ENCODE assay signal across 1 cellular context in the genomic region with DNA sequence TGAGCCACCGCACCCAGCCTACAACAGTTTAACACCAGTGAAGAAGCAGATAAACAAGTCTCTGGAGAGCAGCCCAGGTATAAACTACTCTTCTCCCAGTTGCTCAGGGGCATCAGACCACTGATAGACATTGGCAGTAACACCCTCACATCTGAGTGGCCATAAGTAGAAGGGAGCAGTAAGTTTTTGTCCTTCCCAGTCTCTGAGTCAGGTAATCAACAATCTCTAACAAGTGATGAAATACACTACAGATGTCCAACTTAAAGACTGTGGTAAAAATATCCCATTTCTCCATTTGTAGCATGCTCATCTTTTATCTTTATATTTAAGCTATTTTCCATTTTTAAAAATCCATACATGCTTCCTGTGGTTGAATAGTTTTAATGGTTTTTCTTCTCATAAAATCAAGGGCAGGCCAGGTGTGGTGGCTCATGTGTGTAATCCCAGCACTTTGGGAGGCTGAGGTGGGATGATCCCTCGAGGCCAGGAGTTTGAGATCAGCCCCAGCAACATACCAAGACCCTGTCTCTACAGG.
TF ChIP-seq lines count a peak whose summit lies in the region.

No MANE protein-coding gene starts in this region.

TF ChIP-seq in GM12878, 131 proteins besides CTCF, POLR2A, EP300 and RAD21:
- TF ChIP-seq ETV6 (conservative IDR thresholded peaks at IDR 0.05 in 1 of 2, IDR thresholded peaks at IDR 0.05 in 1 of 2; ENCODE audit: borderline replicate concordance in 1 of 2, low read depth in 1 of 2) = no peak
- TF ChIP-seq, protein P1, sequence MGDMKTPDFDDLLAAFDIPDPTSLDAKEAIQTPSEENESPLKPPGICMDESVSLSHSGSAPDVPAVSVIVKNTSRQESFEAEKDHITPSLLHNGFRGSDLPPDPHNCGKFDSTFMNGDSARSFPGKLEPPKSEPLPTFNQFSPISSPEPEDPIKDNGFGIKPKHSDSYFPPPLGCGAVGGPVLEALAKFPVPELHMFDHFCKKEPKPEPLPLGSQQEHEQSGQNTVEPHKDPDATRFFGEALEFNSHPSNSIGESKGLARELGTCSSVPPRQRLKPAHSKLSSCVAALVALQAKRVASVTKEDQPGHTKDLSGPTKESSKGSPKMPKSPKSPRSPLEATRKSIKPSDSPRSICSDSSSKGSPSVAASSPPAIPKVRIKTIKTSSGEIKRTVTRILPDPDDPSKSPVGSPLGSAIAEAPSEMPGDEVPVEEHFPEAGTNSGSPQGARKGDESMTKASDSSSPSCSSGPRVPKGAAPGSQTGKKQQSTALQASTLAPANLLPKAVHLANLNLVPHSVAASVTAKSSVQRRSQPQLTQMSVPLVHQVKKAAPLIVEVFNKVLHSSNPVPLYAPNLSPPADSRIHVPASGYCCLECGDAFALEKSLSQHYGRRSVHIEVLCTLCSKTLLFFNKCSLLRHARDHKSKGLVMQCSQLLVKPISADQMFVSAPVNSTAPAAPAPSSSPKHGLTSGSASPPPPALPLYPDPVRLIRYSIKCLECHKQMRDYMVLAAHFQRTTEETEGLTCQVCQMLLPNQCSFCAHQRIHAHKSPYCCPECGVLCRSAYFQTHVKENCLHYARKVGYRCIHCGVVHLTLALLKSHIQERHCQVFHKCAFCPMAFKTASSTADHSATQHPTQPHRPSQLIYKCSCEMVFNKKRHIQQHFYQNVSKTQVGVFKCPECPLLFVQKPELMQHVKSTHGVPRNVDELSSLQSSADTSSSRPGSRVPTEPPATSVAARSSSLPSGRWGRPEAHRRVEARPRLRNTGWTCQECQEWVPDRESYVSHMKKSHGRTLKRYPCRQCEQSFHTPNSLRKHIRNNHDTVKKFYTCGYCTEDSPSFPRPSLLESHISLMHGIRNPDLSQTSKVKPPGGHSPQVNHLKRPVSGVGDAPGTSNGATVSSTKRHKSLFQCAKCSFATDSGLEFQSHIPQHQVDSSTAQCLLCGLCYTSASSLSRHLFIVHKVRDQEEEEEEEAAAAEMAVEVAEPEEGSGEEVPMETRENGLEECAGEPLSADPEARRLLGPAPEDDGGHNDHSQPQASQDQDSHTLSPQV (IDR thresholded peaks at IDR 0.05) = no peak
- TF ChIP-seq CBFB (IDR thresholded peaks at IDR 0.05; ENCODE audit: low read depth) = no peak
- TF ChIP-seq ZSCAN29 (IDR thresholded peaks at IDR 0.05) = no peak
- TF ChIP-seq, protein P2, sequence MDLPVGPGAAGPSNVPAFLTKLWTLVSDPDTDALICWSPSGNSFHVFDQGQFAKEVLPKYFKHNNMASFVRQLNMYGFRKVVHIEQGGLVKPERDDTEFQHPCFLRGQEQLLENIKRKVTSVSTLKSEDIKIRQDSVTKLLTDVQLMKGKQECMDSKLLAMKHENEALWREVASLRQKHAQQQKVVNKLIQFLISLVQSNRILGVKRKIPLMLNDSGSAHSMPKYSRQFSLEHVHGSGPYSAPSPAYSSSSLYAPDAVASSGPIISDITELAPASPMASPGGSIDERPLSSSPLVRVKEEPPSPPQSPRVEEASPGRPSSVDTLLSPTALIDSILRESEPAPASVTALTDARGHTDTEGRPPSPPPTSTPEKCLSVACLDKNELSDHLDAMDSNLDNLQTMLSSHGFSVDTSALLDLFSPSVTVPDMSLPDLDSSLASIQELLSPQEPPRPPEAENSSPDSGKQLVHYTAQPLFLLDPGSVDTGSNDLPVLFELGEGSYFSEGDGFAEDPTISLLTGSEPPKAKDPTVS (IDR thresholded peaks at IDR 0.05; ENCODE audit: low read depth, low read length) = no peak
- no peak for TF ChIP-seq TCF7 (IDR thresholded peaks at IDR 0.05; ENCODE audit: borderline replicate concordance)
- TF ChIP-seq ZBED1 (IDR thresholded peaks at IDR 0.05; ENCODE audit: borderline replicate concordance) = no peak
- TF ChIP-seq ZNF274 (IDR thresholded peaks at IDR 0.05; ENCODE audit: insufficient read depth, insufficient read length) = no peak
- TF ChIP-seq, protein P3, sequence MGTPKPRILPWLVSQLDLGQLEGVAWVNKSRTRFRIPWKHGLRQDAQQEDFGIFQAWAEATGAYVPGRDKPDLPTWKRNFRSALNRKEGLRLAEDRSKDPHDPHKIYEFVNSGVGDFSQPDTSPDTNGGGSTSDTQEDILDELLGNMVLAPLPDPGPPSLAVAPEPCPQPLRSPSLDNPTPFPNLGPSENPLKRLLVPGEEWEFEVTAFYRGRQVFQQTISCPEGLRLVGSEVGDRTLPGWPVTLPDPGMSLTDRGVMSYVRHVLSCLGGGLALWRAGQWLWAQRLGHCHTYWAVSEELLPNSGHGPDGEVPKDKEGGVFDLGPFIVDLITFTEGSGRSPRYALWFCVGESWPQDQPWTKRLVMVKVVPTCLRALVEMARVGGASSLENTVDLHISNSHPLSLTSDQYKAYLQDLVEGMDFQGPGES (IDR thresholded peaks at IDR 0.05) = no peak
- TF ChIP-seq DPF2 (IDR thresholded peaks at IDR 0.05) = no peak
- no peak for TF ChIP-seq SMAD1 (IDR thresholded peaks at IDR 0.05; ENCODE audit: low read depth, partially characterized antibody)
- no peak for TF ChIP-seq SREBF1 (IDR thresholded peaks at IDR 0.05; ENCODE audit: low read length)
- no peak for TF ChIP-seq CHD1 (IDR thresholded peaks at IDR 0.05; ENCODE audit: low read depth, low read length)
- TF ChIP-seq, protein P4, sequence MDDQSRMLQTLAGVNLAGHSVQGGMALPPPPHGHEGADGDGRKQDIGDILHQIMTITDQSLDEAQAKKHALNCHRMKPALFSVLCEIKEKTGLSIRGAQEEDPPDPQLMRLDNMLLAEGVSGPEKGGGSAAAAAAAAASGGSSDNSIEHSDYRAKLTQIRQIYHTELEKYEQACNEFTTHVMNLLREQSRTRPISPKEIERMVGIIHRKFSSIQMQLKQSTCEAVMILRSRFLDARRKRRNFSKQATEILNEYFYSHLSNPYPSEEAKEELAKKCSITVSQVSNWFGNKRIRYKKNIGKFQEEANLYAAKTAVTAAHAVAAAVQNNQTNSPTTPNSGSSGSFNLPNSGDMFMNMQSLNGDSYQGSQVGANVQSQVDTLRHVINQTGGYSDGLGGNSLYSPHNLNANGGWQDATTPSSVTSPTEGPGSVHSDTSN (IDR thresholded peaks at IDR 0.05; ENCODE audit: insufficient replicate concordance, low read depth, low read length) = no peak
